8 cellular contexts compared by ENCODE assay signal in the genomic region with DNA sequence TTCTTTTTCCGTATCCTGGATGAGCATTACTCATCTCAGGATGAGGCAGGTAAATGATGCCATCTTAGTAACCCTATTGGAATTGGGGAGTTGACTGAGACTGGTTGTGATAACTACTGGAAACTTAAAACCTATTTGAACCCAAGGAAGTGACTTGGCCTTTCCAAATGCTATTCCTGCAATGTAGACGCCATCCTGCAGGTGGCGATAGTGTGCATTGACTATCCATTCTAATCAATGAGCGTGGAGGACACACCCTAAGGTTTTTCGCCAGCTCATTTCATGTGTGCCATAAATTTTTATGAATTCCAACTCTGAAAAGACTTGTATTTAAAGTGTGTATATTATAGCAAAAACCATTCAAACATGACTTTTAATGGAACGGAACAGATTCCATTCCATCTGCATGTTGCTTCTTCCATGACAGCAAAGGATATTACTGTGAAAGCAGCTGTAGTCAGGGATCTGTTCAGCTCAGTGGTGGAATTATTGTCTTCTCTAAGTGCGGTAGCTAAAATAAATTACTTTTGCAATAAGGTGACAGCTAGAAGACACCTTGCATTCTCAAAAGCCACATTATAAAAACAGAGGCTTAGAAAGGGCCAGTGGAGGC. TPM values are rescaled to one million over a fixed set of nuclear protein-coding genes. Genes with fewer than 3 reads are reported as not detected.
A peak's percentile ranks its signal among the peaks of the same experiment; 100 is the strongest.
DNase-seq lines count a peak whose midpoint lies in the region; FAIRE-seq and TF ChIP-seq lines count a peak whose summit lies in the region.

No MANE protein-coding gene starts in this region.

- DNase-seq in NCI-H446 (lab: John Stamatoyannopoulos, UW) (peak; percentile 1 to 11), NCI-H446 treated with DMSO at 0.1 percent for 48 hours (lab: John Stamatoyannopoulos, UW) (no peak), NCI-H460 (ENCODE audit: extremely low read depth, low read depth) (peak; percentile 30), ecto neural progenitor cell (ENCODE audit: low spot score) (peak; percentile 66), GM12892 (ENCODE audit: insufficient read length) (no peak), DMS79 treated with DMSO at 0.1 percent for 48 hours (lab: John Stamatoyannopoulos, UW) (no peak), C1 segment of cervical spinal cord (lab: John Stamatoyannopoulos, UW) (no peak)
- DNase-seq in stimulated activated CD4-positive, alpha-beta T cell treated with anti-CD3 and anti-CD28 coated beads, Interleukin-12 subunit alpha, Interleukin-12 subunit beta, amount 100 ng/mL, for 48 hours (ENCODE audit: low read depth in 2 of 3, low spot score in 1 of 3) = peak; percentile 36 to 55 (median 39)

- TF ChIP-seq POLR2A in GM12892 (IDR thresholded peaks at IDR 0.05; ENCODE audit: low read depth, low read length) = no peak

- no peak for FAIRE-seq in GM12892 (lab: Jason Lieb, UNC)

RNA-seq across cellular contexts. Expression of a gene that starts 55.3 kb away (rescaled TPM):
- 2.0 and 4.1 TPM in 2 replicates for total RNA-seq in NCI-H460 (2014; rRNA removed; shearing (Covaris generic))
- 0.28 and 1.6 TPM in 2 replicates for polyA plus RNA-seq in NCI-H460 (2014; cell fraction: nucleus; rRNA removed)
- 6.9 TPM for polyA plus RNA-seq in GM12892 (2012; ENCODE audit: missing spikeins)

Comparison
In these comparisons a context has a peak if more than half of its experiments do, and no peak if none do; other contexts are left out.
1. DNase-seq: peak in NCI-H446 (2 of 2), NCI-H460 (single experiment), ecto neural progenitor cell (single experiment) and stimulated activated CD4-positive, alpha-beta T cell treated with anti-CD3 and anti-CD28 coated beads, Interleukin-12 subunit alpha, Interleukin-12 subunit beta, amount 100 ng/mL, for 48 hours (3 of 3); none in NCI-H446 treated with DMSO at 0.1 percent for 48 hours (single experiment), GM12892 (single experiment), DMS79 treated with DMSO at 0.1 percent for 48 hours (single experiment) and C1 segment of cervical spinal cord (0 of 14).